ENCODE assay signal across 9 cellular contexts in genomic region chr12:46221255-46222128, GRCh38. TPM values are rescaled to one million over a fixed set of nuclear protein-coding genes. Genes with fewer than 3 reads are reported as not detected.
A peak's percentile ranks its signal among the peaks of the same experiment; 100 is the strongest.
DNase-seq lines count a peak whose midpoint lies in the region; ATAC-seq and TF ChIP-seq lines count a peak whose summit lies in the region.
"Had no signal": no experiment of that assay in that cellular context is flagged by ENCODE, and none has a peak within 500 bp of the region (broad histone marks: within the 10 kb centered on the region; RNA-seq: fewer than 3 reads in every experiment).

No MANE protein-coding gene starts in this region.

- H3K36me3 ChIP-seq in sigmoid colon: peaks cover 0 to 7% (median 0%) of the 10 kb centered on the region in 4 donors
- H3K36me3 ChIP-seq: colonic mucosa had no signal

- TF ChIP-seq EP300 in sigmoid colon (IDR thresholded peaks at IDR 0.05): no peak

- peak overlapping the region; percentile 73 to 84 (median 80) for H3K27ac ChIP-seq in sigmoid colon
- H3K27ac ChIP-seq: colonic mucosa had no signal

- no peak for DNase-seq in activated CD4-positive, alpha-beta T cell treated with anti-CD3 and anti-CD28 coated beads for 36 hours
- no peak for DNase-seq in activated CD4-positive, alpha-beta T cell treated with anti-CD3 and anti-CD28 coated beads, Interleukin-2, amount 50 U/mL, for 1 hour
- DNase-seq in epithelial cell of esophagus (ENCODE audit: low read depth) (peak; percentile 52), sigmoid colon (no peak), cerebellar nuclear complex (lab: John Stamatoyannopoulos, UW) (no peak), GM10266 (ENCODE audit: extremely low spot score) (no peak)
- DNase-seq: colonic mucosa had no signal

- H3K4me3 ChIP-seq in epithelial cell of esophagus (ENCODE audit: low read length) (no peak overlapping the region), sigmoid colon (no peak overlapping the region)
- H3K4me3 ChIP-seq: colonic mucosa had no signal

- intact Hi-C loops in activated CD4-positive, alpha-beta T cell treated with anti-CD3 and anti-CD28 coated beads for 36 hours (cut with DNase I, micrococcal nuclease): no loop called here
- intact Hi-C loops in sigmoid colon (cut with DNase I): loop anchor here (1.0 to 5.0 kb wide), 2 partner anchors 16 to 151 kb away; partner anchors contain the start of gene SLC38A2

- no peak for ATAC-seq in activated CD4-positive, alpha-beta T cell treated with anti-CD3 and anti-CD28 coated beads for 36 hours
- ATAC-seq in SK-N-SH treated with all-trans-retinoic acid at 6 μM for 48 hours: peak; percentile 57
- ATAC-seq in GM21825 (IDR thresholded peaks at IDR 0.05; ENCODE audit: unreplicated experiment): no peak

- CTCF ChIA-PET in activated CD4-positive, alpha-beta T cell treated with anti-CD3 and anti-CD28 coated beads for 36 hours (lab: Charles Lee): interaction anchor here (0.8 to 1.1 kb wide), 2 partner anchors 13 to 35 kb away, joined by 3 to 4 read pairs; no protein-coding TSS in a partner anchor

- peaks cover 90% of the 10 kb centered on the region for H3K4me1 Mint-ChIP-seq in activated CD4-positive, alpha-beta T cell treated with anti-CD3 and anti-CD28 coated beads for 36 hours

- POLR2A ChIA-PET in activated CD4-positive, alpha-beta T cell treated with anti-CD3 and anti-CD28 coated beads for 36 hours (lab: Charles Lee): interaction anchor here (1.3 kb wide), 1 partner anchor 10 kb away, joined by 5 read pairs; no protein-coding TSS in a partner anchor

- peaks cover 0 to 89% (median 67%) of the 10 kb centered on the region in 4 donors for H3K4me1 ChIP-seq in sigmoid colon

- TF ChIP-seq CTCF in epithelial cell of esophagus (IDR thresholded peaks at IDR 0.05; ENCODE audit: insufficient read depth, low read depth, low read length, missing control alignments): no peak
- TF ChIP-seq CTCF in sigmoid colon (IDR thresholded peaks at IDR 0.05): no peak
- no peak for TF ChIP-seq CTCF in GM10266 (IDR thresholded peaks at IDR 0.05; ENCODE audit: control insufficient read depth, insufficient read depth, low read depth, missing control alignments)

- no peak for TF ChIP-seq POLR2A in sigmoid colon (IDR thresholded peaks at IDR 0.05)

- H3K27me3 Mint-ChIP-seq in activated CD4-positive, alpha-beta T cell treated with anti-CD3 and anti-CD28 coated beads for 36 hours: no peaks in the 10 kb centered on the region

- H3K9me3 ChIP-seq in sigmoid colon: no peaks in the 10 kb centered on the region
- H3K9me3 ChIP-seq: colonic mucosa had no signal

- no peak overlapping the region for H3K4me3 Mint-ChIP-seq in activated CD4-positive, alpha-beta T cell treated with anti-CD3 and anti-CD28 coated beads for 36 hours

- H3K27ac Mint-ChIP-seq in activated CD4-positive, alpha-beta T cell treated with anti-CD3 and anti-CD28 coated beads for 36 hours: peak overlapping the region; percentile 88

- no peaks in the 10 kb centered on the region for H3K27me3 ChIP-seq in sigmoid colon
- H3K27me3 ChIP-seq: colonic mucosa had no signal

- peaks cover 85% of the 10 kb centered on the region for H3K36me3 Mint-ChIP-seq in activated CD4-positive, alpha-beta T cell treated with anti-CD3 and anti-CD28 coated beads for 36 hours (ENCODE audit: low read depth)

- WGBS in sigmoid colon, 2 donors: 81 to 91% methylated on average over 4 of the region's 4 CpGs

- H3K9me3 Mint-ChIP-seq in activated CD4-positive, alpha-beta T cell treated with anti-CD3 and anti-CD28 coated beads for 36 hours (ENCODE audit: low read depth): peaks cover 2% of the 10 kb centered on the region

TF ChIP-seq in SK-N-SH treated with all-trans-retinoic acid at 6 μM for 48 hours, 23 proteins besides CTCF, POLR2A, EP300 and RAD21:
- TF ChIP-seq BACH2 (CRISPR knock-in tag; IDR thresholded peaks at IDR 0.05; ENCODE audit: borderline replicate concordance): no peak
- TF ChIP-seq CSRNP3 (CRISPR knock-in tag; IDR thresholded peaks at IDR 0.05): no peak
- no peak for TF ChIP-seq CSDC2 (CRISPR knock-in tag; IDR thresholded peaks at IDR 0.05)
- TF ChIP-seq ARNTL (CRISPR knock-in tag; IDR thresholded peaks at IDR 0.05; ENCODE audit: borderline replicate concordance, low read depth): no peak
- no peak for TF ChIP-seq ZC3H10 (CRISPR knock-in tag; IDR thresholded peaks at IDR 0.05)
- TF ChIP-seq, protein P1, sequence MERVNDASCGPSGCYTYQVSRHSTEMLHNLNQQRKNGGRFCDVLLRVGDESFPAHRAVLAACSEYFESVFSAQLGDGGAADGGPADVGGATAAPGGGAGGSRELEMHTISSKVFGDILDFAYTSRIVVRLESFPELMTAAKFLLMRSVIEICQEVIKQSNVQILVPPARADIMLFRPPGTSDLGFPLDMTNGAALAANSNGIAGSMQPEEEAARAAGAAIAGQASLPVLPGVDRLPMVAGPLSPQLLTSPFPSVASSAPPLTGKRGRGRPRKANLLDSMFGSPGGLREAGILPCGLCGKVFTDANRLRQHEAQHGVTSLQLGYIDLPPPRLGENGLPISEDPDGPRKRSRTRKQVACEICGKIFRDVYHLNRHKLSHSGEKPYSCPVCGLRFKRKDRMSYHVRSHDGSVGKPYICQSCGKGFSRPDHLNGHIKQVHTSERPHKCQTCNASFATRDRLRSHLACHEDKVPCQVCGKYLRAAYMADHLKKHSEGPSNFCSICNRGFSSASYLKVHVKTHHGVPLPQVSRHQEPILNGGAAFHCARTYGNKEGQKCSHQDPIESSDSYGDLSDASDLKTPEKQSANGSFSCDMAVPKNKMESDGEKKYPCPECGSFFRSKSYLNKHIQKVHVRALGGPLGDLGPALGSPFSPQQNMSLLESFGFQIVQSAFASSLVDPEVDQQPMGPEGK (CRISPR knock-in tag; IDR thresholded peaks at IDR 0.05; ENCODE audit: borderline replicate concordance): no peak
- TF ChIP-seq ZNF565 (CRISPR knock-in tag; conservative IDR thresholded peaks at IDR 0.05; ENCODE audit: low read depth): no peak
- no peak for TF ChIP-seq TOX (CRISPR knock-in tag; IDR thresholded peaks at IDR 0.05; ENCODE audit: borderline replicate concordance)
- TF ChIP-seq ZNF70 (CRISPR knock-in tag; IDR thresholded peaks at IDR 0.05): no peak
- no peak for TF ChIP-seq ZNF8 (CRISPR knock-in tag; IDR thresholded peaks at IDR 0.05)
- no peak for TF ChIP-seq OSR1 (CRISPR knock-in tag; IDR thresholded peaks at IDR 0.05)
- no peak for TF ChIP-seq GLIS3 (CRISPR knock-in tag; IDR thresholded peaks at IDR 0.05)
- TF ChIP-seq TCF4 (CRISPR knock-in tag; IDR thresholded peaks at IDR 0.05; ENCODE audit: borderline replicate concordance): no peak
- no peak for TF ChIP-seq PPARA (CRISPR knock-in tag; IDR thresholded peaks at IDR 0.05; ENCODE audit: borderline replicate concordance)
- TF ChIP-seq SNAI2 (CRISPR knock-in tag; IDR thresholded peaks at IDR 0.05): no peak
- no peak for TF ChIP-seq ZFP3 (CRISPR knock-in tag; IDR thresholded peaks at IDR 0.05)
- no peak for TF ChIP-seq ISL1 (CRISPR knock-in tag; IDR thresholded peaks at IDR 0.05)
- TF ChIP-seq, protein P2, sequence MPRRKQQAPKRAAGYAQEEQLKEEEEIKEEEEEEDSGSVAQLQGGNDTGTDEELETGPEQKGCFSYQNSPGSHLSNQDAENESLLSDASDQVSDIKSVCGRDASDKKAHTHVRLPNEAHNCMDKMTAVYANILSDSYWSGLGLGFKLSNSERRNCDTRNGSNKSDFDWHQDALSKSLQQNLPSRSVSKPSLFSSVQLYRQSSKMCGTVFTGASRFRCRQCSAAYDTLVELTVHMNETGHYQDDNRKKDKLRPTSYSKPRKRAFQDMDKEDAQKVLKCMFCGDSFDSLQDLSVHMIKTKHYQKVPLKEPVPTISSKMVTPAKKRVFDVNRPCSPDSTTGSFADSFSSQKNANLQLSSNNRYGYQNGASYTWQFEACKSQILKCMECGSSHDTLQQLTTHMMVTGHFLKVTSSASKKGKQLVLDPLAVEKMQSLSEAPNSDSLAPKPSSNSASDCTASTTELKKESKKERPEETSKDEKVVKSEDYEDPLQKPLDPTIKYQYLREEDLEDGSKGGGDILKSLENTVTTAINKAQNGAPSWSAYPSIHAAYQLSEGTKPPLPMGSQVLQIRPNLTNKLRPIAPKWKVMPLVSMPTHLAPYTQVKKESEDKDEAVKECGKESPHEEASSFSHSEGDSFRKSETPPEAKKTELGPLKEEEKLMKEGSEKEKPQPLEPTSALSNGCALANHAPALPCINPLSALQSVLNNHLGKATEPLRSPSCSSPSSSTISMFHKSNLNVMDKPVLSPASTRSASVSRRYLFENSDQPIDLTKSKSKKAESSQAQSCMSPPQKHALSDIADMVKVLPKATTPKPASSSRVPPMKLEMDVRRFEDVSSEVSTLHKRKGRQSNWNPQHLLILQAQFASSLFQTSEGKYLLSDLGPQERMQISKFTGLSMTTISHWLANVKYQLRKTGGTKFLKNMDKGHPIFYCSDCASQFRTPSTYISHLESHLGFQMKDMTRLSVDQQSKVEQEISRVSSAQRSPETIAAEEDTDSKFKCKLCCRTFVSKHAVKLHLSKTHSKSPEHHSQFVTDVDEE (CRISPR knock-in tag; IDR thresholded peaks at IDR 0.05): no peak

RNA-seq across cellular contexts. Expression of gene SLC38A1, which starts 47.4 kb away (rescaled TPM):
- 100 to 1,000 TPM; 167 to 180 TPM for total RNA-seq in activated CD4-positive, alpha-beta T cell treated with anti-CD3 and anti-CD28 coated beads for 36 hours
- 100 to 1,000 TPM; 149 to 209 (median 177) TPM for total RNA-seq in sigmoid colon
- polyA plus RNA-seq in sigmoid colon: 10 to 100 TPM in 2 of 3 donors, 1 to 10 TPM in 1; 8.4 to 54.9 (median 11.1) TPM
